ENCODE assay signal across 1 cellular context in genomic region chr11:47247502-47247901, GRCh38.
TF ChIP-seq lines count a peak whose summit lies in the region.

No MANE protein-coding gene starts in this region.

TF ChIP-seq in endothelial cell of umbilical vein, 7 proteins besides CTCF, POLR2A, EP300 and RAD21:
- TF ChIP-seq, protein P1, sequence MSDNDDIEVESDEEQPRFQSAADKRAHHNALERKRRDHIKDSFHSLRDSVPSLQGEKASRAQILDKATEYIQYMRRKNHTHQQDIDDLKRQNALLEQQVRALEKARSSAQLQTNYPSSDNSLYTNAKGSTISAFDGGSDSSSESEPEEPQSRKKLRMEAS (IDR thresholded peaks at IDR 0.05; ENCODE audit: insufficient read depth, insufficient read length), result no peak
- TF ChIP-seq POLR2AphosphoS5 (IDR thresholded peaks at IDR 0.05; ENCODE audit: insufficient read depth, low read depth, low read length) (no peak), MYC (IDR thresholded peaks at IDR 0.05; ENCODE audit: low read depth, low read length) (no peak), GATA2 (IDR thresholded peaks at IDR 0.05; ENCODE audit: insufficient read depth, insufficient read length, low read depth, low read length) (no peak)
